32 cellular contexts compared by ENCODE assay signal in genomic region chr10:79588800-79589199, GRCh38. TPM values are rescaled to one million over a fixed set of nuclear protein-coding genes. Genes with fewer than 3 reads are reported as not detected.
"Had no signal": no experiment of that assay in that cellular context is flagged by ENCODE, and none has a peak within 500 bp of the region (broad histone marks: within the 10 kb centered on the region; RNA-seq: fewer than 3 reads in every experiment).

No MANE protein-coding gene starts in this region.

- H3K36me3 Mint-ChIP-seq: activated naive CD4-positive, alpha-beta T cell treated with anti-CD3 and anti-CD28 coated beads, Interleukin-2, amount 50 U/mL, for 24 hours; brain had no signal

- H3K4me1 Mint-ChIP-seq: activated B cell treated with CpG ODN at 0.5 μM for 24 hours; activated naive CD4-positive, alpha-beta T cell treated with anti-CD3 and anti-CD28 coated beads, Interleukin-2, amount 50 U/mL, for 24 hours; activated naive CD8-positive, alpha-beta T cell treated with anti-CD3 and anti-CD28 coated beads, Interleukin-2, amount 50 U/mL, for 24 hours; brain; central memory CD8-positive, alpha-beta T cell; T-helper 17 cell had no signal

- H3K4me3 Mint-ChIP-seq: activated B cell treated with CpG ODN at 0.5 μM for 24 hours; activated CD4-positive, alpha-beta memory T cell treated with anti-CD3 and anti-CD28 coated beads, Interleukin-2, amount 10 ng/mL, durations not matched to agents 7 days and 5 days; activated naive CD4-positive, alpha-beta T cell treated with anti-CD3 and anti-CD28 coated beads, Interleukin-2, amount 50 U/mL, for 24 hours; activated naive CD8-positive, alpha-beta T cell treated with anti-CD3 and anti-CD28 coated beads, Interleukin-2, amount 50 U/mL, for 24 hours; activated T-cell treated with anti-CD3 and anti-CD28 coated beads, Interleukin-2, amount 50 U/mL, for 72 hours; brain; central memory CD8-positive, alpha-beta T cell; T-helper 17 cell had no signal

- H3K4me1 ChIP-seq: SJSA1 had no signal

- DNase-seq: activated B cell treated with CpG ODN at 0.5 μM for 24 hours; activated CD4-positive, alpha-beta memory T cell treated with anti-CD3 and anti-CD28 coated beads, Interleukin-2, amount 10 ng/mL, durations not matched to agents 7 days and 5 days; activated CD4-positive, alpha-beta T cell treated with anti-CD3 and anti-CD28 coated beads for 1 hour; activated CD4-positive, alpha-beta T cell treated with anti-CD3 and anti-CD28 coated beads, Interleukin-2, amount 50 U/mL, for 1 hour; activated gamma-delta T cell treated with Interleukin-2 at 50 U/mL for 16 hours; activated naive CD8-positive, alpha-beta T cell treated with anti-CD3 and anti-CD28 coated beads, Interleukin-2, amount 50 U/mL, for 24 hours; activated T-cell treated with anti-CD3 and anti-CD28 coated beads, Interleukin-2, amount 50 U/mL, for 72 hours; amygdala; IMR-90; Kasumi-1; KBM-7; NCI-H1105 treated with DMSO at 0.1 percent for 48 hours; NCI-H1436 treated with DMSO at 0.1 percent for 48 hours; NCI-H187; NCI-H2081; NCI-H510A treated with DMSO at 0.1 percent for 48 hours; NCI-H69; NK-92 treated with Interleukin-12 subunit alpha and Interleukin-12 subunit beta, amount 100 ng/mL, for 24 hours; OCI-M1; RPMI8226; SHP77; T-helper 17 cell; T-helper 9 cell had no signal

- ATAC-seq: activated naive CD8-positive, alpha-beta T cell treated with anti-CD3 and anti-CD28 coated beads, Interleukin-2, amount 50 U/mL, for 24 hours; activated T-cell treated with anti-CD3 and anti-CD28 coated beads, Interleukin-2, amount 50 U/mL, for 72 hours; Panc1; SK-N-SH treated with all-trans-retinoic acid at 6 μM for 48 hours; T-helper 17 cell had no signal

- H3K27ac Mint-ChIP-seq: activated B cell treated with CpG ODN at 0.5 μM for 24 hours; activated CD4-positive, alpha-beta memory T cell treated with anti-CD3 and anti-CD28 coated beads, Interleukin-2, amount 10 ng/mL, durations not matched to agents 7 days and 5 days; activated naive CD4-positive, alpha-beta T cell treated with anti-CD3 and anti-CD28 coated beads, Interleukin-2, amount 50 U/mL, for 24 hours; activated naive CD8-positive, alpha-beta T cell treated with anti-CD3 and anti-CD28 coated beads, Interleukin-2, amount 50 U/mL, for 24 hours; activated T-cell treated with anti-CD3 and anti-CD28 coated beads, Interleukin-2, amount 50 U/mL, for 72 hours; activated T-helper 2 cell treated with anti-CD3 and anti-CD28 coated beads, Interferon-gamma antibody, Interleukin-2, Interleukin-4, amounts not matched to agents 10 μg/mL and 5 μg/mL and 100 μg/mL, durations not matched to agents 14 hours and 24 hours and 36 hours; brain; T-helper 17 cell had no signal

- H3K9me3 Mint-ChIP-seq: activated CD4-positive, alpha-beta memory T cell treated with anti-CD3 and anti-CD28 coated beads, Interleukin-2, amount 10 ng/mL, durations not matched to agents 7 days and 5 days; activated naive CD4-positive, alpha-beta T cell treated with anti-CD3 and anti-CD28 coated beads, Interleukin-2, amount 50 U/mL, for 24 hours; activated naive CD8-positive, alpha-beta T cell treated with anti-CD3 and anti-CD28 coated beads, Interleukin-2, amount 50 U/mL, for 24 hours; activated T-cell treated with anti-CD3 and anti-CD28 coated beads, Interleukin-2, amount 50 U/mL, for 72 hours; activated T-helper 2 cell treated with anti-CD3 and anti-CD28 coated beads, Interferon-gamma antibody, Interleukin-2, Interleukin-4, amounts not matched to agents 10 μg/mL and 5 μg/mL and 100 μg/mL, durations not matched to agents 14 hours and 24 hours and 36 hours; central memory CD8-positive, alpha-beta T cell had no signal

- H3K9me3 ChIP-seq: SJSA1 had no signal

- H3K27ac ChIP-seq: SJSA1 had no signal

- H3K4me3 ChIP-seq: SJSA1 had no signal

- H3K36me3 ChIP-seq: SJSA1 had no signal

RNA-seq across cellular contexts. Expression of gene SFTPA1, which starts 21.9 kb away (rescaled TPM):
- total RNA-seq: activated B cell treated with CpG ODN at 0.5 μM for 24 hours; activated CD4-positive, alpha-beta memory T cell treated with anti-CD3 and anti-CD28 coated beads, Interleukin-2, amount 10 ng/mL, durations not matched to agents 7 days and 5 days; activated CD8-positive, alpha-beta memory T cell treated with anti-CD3 and anti-CD28 coated beads for 36 hours; activated T-cell treated with anti-CD3 and anti-CD28 coated beads, Interleukin-2, amount 50 U/mL, for 72 hours; activated T-helper 2 cell treated with anti-CD3 and anti-CD28 coated beads, Interferon-gamma antibody, Interleukin-2, Interleukin-4, amounts not matched to agents 10 μg/mL and 5 μg/mL and 100 μg/mL, durations not matched to agents 14 hours and 24 hours and 36 hours; astrocyte; IMR-90; SJSA1; T-helper 17 cell had no signal
- polyA plus RNA-seq: IMR-90 had no signal

RNA-seq across cellular contexts. Expression of gene SFTPA2, which starts 28.6 kb away (rescaled TPM):
- total RNA-seq: activated B cell treated with CpG ODN at 0.5 μM for 24 hours; activated CD4-positive, alpha-beta memory T cell treated with anti-CD3 and anti-CD28 coated beads, Interleukin-2, amount 10 ng/mL, durations not matched to agents 7 days and 5 days; activated CD8-positive, alpha-beta memory T cell treated with anti-CD3 and anti-CD28 coated beads for 36 hours; activated T-cell treated with anti-CD3 and anti-CD28 coated beads, Interleukin-2, amount 50 U/mL, for 72 hours; activated T-helper 2 cell treated with anti-CD3 and anti-CD28 coated beads, Interferon-gamma antibody, Interleukin-2, Interleukin-4, amounts not matched to agents 10 μg/mL and 5 μg/mL and 100 μg/mL, durations not matched to agents 14 hours and 24 hours and 36 hours; astrocyte; IMR-90; SJSA1; T-helper 17 cell had no signal
- polyA plus RNA-seq: IMR-90 had no signal
